In the genomic region with DNA sequence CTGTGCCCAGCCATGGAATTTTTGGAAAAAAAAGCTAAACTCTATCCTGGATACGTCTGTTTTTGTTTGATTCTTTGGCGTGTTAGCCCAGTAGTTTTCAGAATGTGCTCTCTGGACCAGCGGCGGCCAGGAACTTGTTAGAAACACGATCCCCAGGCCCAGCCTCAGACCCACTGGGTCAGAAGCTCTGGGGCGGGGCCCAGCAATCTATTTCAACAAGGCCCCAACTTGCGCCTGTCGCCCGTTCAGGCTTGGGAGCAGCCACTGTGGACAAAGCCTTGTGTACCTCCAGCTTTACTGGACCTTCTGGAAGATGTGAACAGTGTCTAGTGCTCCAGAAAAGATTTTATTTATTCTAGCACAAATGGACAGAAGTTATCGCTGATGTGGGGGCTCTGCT, we compare ENCODE assay signal across 26 cellular contexts. TPM values are rescaled to one million over a fixed set of nuclear protein-coding genes. Genes with fewer than 3 reads are reported as not detected.
DNase-seq lines count a peak whose midpoint lies in the region; ATAC-seq, FAIRE-seq and TF ChIP-seq lines count a peak whose summit lies in the region.
"Had no signal": no experiment of that assay in that cellular context is flagged by ENCODE, and none has a peak within 500 bp of the region (broad histone marks: within the 10 kb centered on the region; RNA-seq: fewer than 3 reads in every experiment).

No MANE protein-coding gene starts in this region.

- SMC1A ChIA-PET in GM12878 (lab: Charles Lee; ENCODE audit: uncharacterized antibody, unreplicated experiment) = no interaction called here

- H3K4me2 ChIP-seq in HepG2 (ENCODE audit: low read depth, low read length) = no peak overlapping the region
- no peak overlapping the region for H3K4me2 ChIP-seq in GM12878 (ENCODE audit: control insufficient read depth, insufficient read depth)
- H3K4me2 ChIP-seq: A549; BLaER1 treated with 17β-estradiol and CSF1 and Interleukin-3, amounts not matched to agents 10 nM and 100 nM had no signal

- in situ Hi-C loops in HepG2 (cut with HindIII; ENCODE audit: extremely low pct_ligation_motif_present, low pct_unique_long_range_greater_than_20kb) = no loop called here
- in situ Hi-C loops in GM12878 (cut with MboI) = no loop called here

- peaks cover 1% of the 10 kb centered on the region for H3K27me3 Mint-ChIP-seq in endothelial cell (ENCODE audit: unreplicated experiment)
- H3K27me3 Mint-ChIP-seq: CD4-positive, alpha-beta T cell; CD8-positive, alpha-beta memory T cell had no signal

- CTCF ChIA-PET in HepG2 (lab: Yijun Ruan, JAX; ENCODE audit: low intra/inter-chr PET ratio, low total read pairs) = no interaction called here
- CTCF ChIA-PET in GM12878 (lab: Yijun Ruan, JAX) = interaction anchor here (0.8 to 1.0 kb wide), 2 partner anchors 9 to 76 kb away, joined by 3 read pairs; no protein-coding TSS in a partner anchor

- peaks cover 6% of the 10 kb centered on the region for H3K4me1 Mint-ChIP-seq in endothelial cell (ENCODE audit: unreplicated experiment)
- H3K4me1 Mint-ChIP-seq: CD14-positive monocyte; CD8-positive, alpha-beta memory T cell had no signal

- DNase-seq in HepG2 (ENCODE audit: low spot score) (no peak), right lobe of liver (no peak), GM12878 (ENCODE audit: low read depth, low spot score) (no peak), sigmoid colon (peak; percentile 59), NAMALWA (ENCODE audit: low spot score) (no peak), endothelial cell (ENCODE audit: low spot score) (no peak)
- no peak for DNase-seq in activated CD8-positive, alpha-beta memory T cell treated with anti-CD3 and anti-CD28 coated beads, Interleukin-2, amount 50 U/mL, for 4 hours
- DNase-seq: 8988T; ACHN; AML-193; BE2C; CD4-positive, alpha-beta T cell; CD8-positive, alpha-beta memory T cell; DMS 273 treated with DMSO at 0.1 percent for 48 hours; DMS79; EL; GDM1; GM23248; HFFc6 had no signal

- FAIRE-seq in HepG2 (lab: Jason Lieb, UNC) (no peak), GM12878 (lab: Jason Lieb, UNC) (no peak)
- FAIRE-seq: A549, D721Med, GM12891, GM19239 had no signal

- POLR2A ChIA-PET in HepG2 (lab: Yijun Ruan, JAX) = no interaction called here
- POLR2A ChIA-PET in GM12878 (lab: Charles Lee) = no interaction called here

- H4K20me1 ChIP-seq in HepG2 (ENCODE audit: insufficient read depth, low read length) (no peaks in the 10 kb centered on the region), GM12878 (ENCODE audit: control insufficient read depth, insufficient read depth) (no peaks in the 10 kb centered on the region)

- TF ChIP-seq POLR2A in HepG2 (IDR thresholded peaks at IDR 0.05; ENCODE audit: insufficient read depth in 1 of 2, low read depth in 2 of 2, low read length in 2 of 2) = no peak
- TF ChIP-seq POLR2A in right lobe of liver (IDR thresholded peaks at IDR 0.05) = no peak
- TF ChIP-seq POLR2A in GM12878 (IDR thresholded peaks at IDR 0.05; ENCODE audit: low read depth, low read length) = no peak
- TF ChIP-seq POLR2A in sigmoid colon (IDR thresholded peaks at IDR 0.05) = no peak

- H3K36me3 Mint-ChIP-seq in endothelial cell (ENCODE audit: low read depth, unreplicated experiment) = no peaks in the 10 kb centered on the region
- H3K36me3 Mint-ChIP-seq: CD14-positive monocyte; CD8-positive, alpha-beta memory T cell had no signal

- H3K9me3 ChIP-seq in HepG2 (ENCODE audit: low read length) (no peaks in the 10 kb centered on the region), right lobe of liver (no peaks in the 10 kb centered on the region), GM12878 (replicated peaks; ENCODE audit: control insufficient read depth, insufficient read depth, low read length) (no peaks in the 10 kb centered on the region), sigmoid colon (no peaks in the 10 kb centered on the region)
- H3K9me3 ChIP-seq: A549, BE2C, HAP-1 had no signal

- BruUV-seq in HepG2 (replicated peaks; lab: Mats Ljungman, UMichigan) (no TSS peak), GM12878 (replicated peaks; lab: Mats Ljungman, UMichigan) (no TSS peak)

- ATAC-seq in HepG2 = peak; percentile 46
- ATAC-seq in right lobe of liver = no peak
- no peak for ATAC-seq in GM12878
- ATAC-seq: A549 had no signal

- WGBS in HepG2 (ENCODE audit: low lambda C conversion rate) = 75% methylated on average over 9 of the region's 10 CpGs
- 83% methylated on average over 8 of the region's 10 CpGs for WGBS in right lobe of liver (ENCODE audit: insufficient coverage, low coverage, low lambda C conversion rate, missing lambda C conversion rate)
- WGBS in GM12878 (ENCODE audit: insufficient coverage, insufficient replicate concordance, low lambda C conversion rate, missing lambda C conversion rate) = 93% methylated on average over 10 of the region's 10 CpGs
- 95 to 96% methylated on average over 10 of the region's 10 CpGs for WGBS in sigmoid colon, 2 donors

- H3K36me3 ChIP-seq in HepG2 (replicated peaks in 1 of 2; ENCODE audit: control insufficient read depth in 1 of 2, insufficient read depth in 2 of 2, low read length in 2 of 2) (peaks cover 2 to 6% of the 10 kb centered on the region in 2 experiments; a peak in 3 of 5 replicates), right lobe of liver (no peaks in the 10 kb centered on the region), GM12878 (ENCODE audit: control insufficient read depth in 2 of 2, insufficient read depth in 2 of 2, low read length in 1 of 2) (peaks cover 6 to 11% of the 10 kb centered on the region in 2 experiments), sigmoid colon (no peaks in the 10 kb centered on the region)
- H3K36me3 ChIP-seq: BE2C, HAP-1 had no signal

- no peaks in the 10 kb centered on the region; a peak in 1 of 5 replicates for H3K27me3 ChIP-seq in HepG2 (ENCODE audit: control insufficient read depth in 1 of 2, insufficient read depth in 2 of 2, low read length in 2 of 2)
- H3K27me3 ChIP-seq in right lobe of liver = no peaks in the 10 kb centered on the region
- H3K27me3 ChIP-seq in GM12878 (replicated peaks in 1 of 2; ENCODE audit: control insufficient read depth in 2 of 2, insufficient read depth in 2 of 2, low read length in 1 of 2) = no peaks in the 10 kb centered on the region
- H3K27me3 ChIP-seq in sigmoid colon = no peaks in the 10 kb centered on the region
- H3K27me3 ChIP-seq: BE2C; BLaER1 treated with 17β-estradiol and CSF1 and Interleukin-3, amounts not matched to agents 10 nM and 100 nM had no signal

- no peaks in the 10 kb centered on the region for H3K9me3 Mint-ChIP-seq in endothelial cell (ENCODE audit: unreplicated experiment)
- H3K9me3 Mint-ChIP-seq: CD4-positive, alpha-beta T cell; CD8-positive, alpha-beta memory T cell; HFFc6 had no signal

- H3K27ac Mint-ChIP-seq in endothelial cell (ENCODE audit: unreplicated experiment) = no peak overlapping the region
- H3K27ac Mint-ChIP-seq: CD4-positive, alpha-beta T cell; HFFc6 had no signal

- TF ChIP-seq EP300 in HepG2 (IDR thresholded peaks at IDR 0.05; ENCODE audit: low read depth in 2 of 2, low read length in 2 of 2) (no peak), HepG2 (CRISPR knock-in tag; IDR thresholded peaks at IDR 0.05; ENCODE audit: borderline replicate concordance) (no peak), GM12878 (IDR thresholded peaks at IDR 0.05; ENCODE audit: borderline replicate concordance in 1 of 2, control insufficient read depth in 1 of 2, low read depth in 2 of 2, low read length in 2 of 2) (no peak), sigmoid colon (IDR thresholded peaks at IDR 0.05) (no peak)

- H3K4me3 Mint-ChIP-seq in endothelial cell (ENCODE audit: unreplicated experiment) = no peak overlapping the region
- H3K4me3 Mint-ChIP-seq: CD14-positive monocyte; CD4-positive, alpha-beta T cell; CD8-positive, alpha-beta memory T cell; HFFc6 had no signal

- H3K27ac ChIP-seq in HepG2 (ENCODE audit: extremely low read length, insufficient read depth, low read length) = peak overlapping the region; percentile 25
- no peak overlapping the region for H3K27ac ChIP-seq in right lobe of liver
- no peak overlapping the region for H3K27ac ChIP-seq in GM12878 (ENCODE audit: control insufficient read depth, insufficient read depth)
- H3K27ac ChIP-seq in sigmoid colon = no peak overlapping the region
- H3K27ac ChIP-seq: A549; BLaER1 treated with 17β-estradiol and CSF1 and Interleukin-3, amounts not matched to agents 10 nM and 100 nM; GM23248 had no signal

- H3K9ac ChIP-seq in HepG2 (ENCODE audit: insufficient read depth, low read depth, low read length) = no peak overlapping the region
- no peak overlapping the region for H3K9ac ChIP-seq in GM12878 (ENCODE audit: control insufficient read depth, insufficient read depth, low read length)
- H3K9ac ChIP-seq: BLaER1 treated with 17β-estradiol and CSF1 and Interleukin-3, amounts not matched to agents 10 nM and 100 nM; GM23248 had no signal

- peaks cover 57% of the 10 kb centered on the region for H3K4me1 ChIP-seq in HepG2 (ENCODE audit: insufficient read depth, low read length)
- peaks cover 0 to 17% (median 0%) of the 10 kb centered on the region in 4 donors for H3K4me1 ChIP-seq in right lobe of liver
- no peaks in the 10 kb centered on the region for H3K4me1 ChIP-seq in GM12878 (ENCODE audit: control insufficient read depth, insufficient read depth, low read length)
- H3K4me1 ChIP-seq in sigmoid colon = no peaks in the 10 kb centered on the region
- H3K4me1 ChIP-seq: HAP-1 had no signal

- TF ChIP-seq RAD21 in HepG2 (CRISPR knock-in tag; IDR thresholded peaks at IDR 0.05) = no peak
- TF ChIP-seq RAD21 in GM12878 (IDR thresholded peaks at IDR 0.05; ENCODE audit: insufficient read depth, low read depth, low read length) = no peak

- H3K4me3 ChIP-seq in HepG2 (replicated peaks in 1 of 3; ENCODE audit: insufficient read depth in 1 of 3, low read depth in 2 of 3, low read length in 3 of 3) (no peak overlapping the region), right lobe of liver (no peak overlapping the region), GM12878 (no peak overlapping the region), sigmoid colon (no peak overlapping the region)
- H3K4me3 ChIP-seq: A549; BLaER1 treated with 17β-estradiol and CSF1 and Interleukin-3, amounts not matched to agents 10 nM and 100 nM; GM23248; HAP-1 had no signal

- TF ChIP-seq CTCF in HepG2 (CRISPR knock-in tag; IDR thresholded peaks at IDR 0.05) = no peak
- TF ChIP-seq CTCF in right lobe of liver (IDR thresholded peaks at IDR 0.05) = no peak
- TF ChIP-seq CTCF in GM12878 (IDR thresholded peaks at IDR 0.05 in 2 of 3, conservative IDR thresholded peaks at IDR 0.05 in 1 of 3; ENCODE audit: control insufficient read depth in 2 of 3, extremely low read depth in 1 of 3, insufficient read depth in 1 of 3, low read depth in 3 of 3, low read length in 3 of 3) = no peak
- TF ChIP-seq CTCF in sigmoid colon (IDR thresholded peaks at IDR 0.05) = no peak
- no peak for TF ChIP-seq CTCF in endothelial cell (IDR thresholded peaks at IDR 0.05; ENCODE audit: unreplicated experiment)

- H2AFZ ChIP-seq in HepG2 (ENCODE audit: low read length) = no peak overlapping the region
- H2AFZ ChIP-seq in GM12878 (ENCODE audit: control insufficient read depth, low read depth, low read length) = no peak overlapping the region
- H2AFZ ChIP-seq: GM23248 had no signal

- intact Hi-C loops in HepG2 (cut with micrococcal nuclease; ENCODE audit: unreplicated experiment) (no loop called here), right lobe of liver (cut with DNase I) (no loop called here), GM12878 (cut with micrococcal nuclease; ENCODE audit: unreplicated experiment) (no loop called here), sigmoid colon (cut with DNase I) (no loop called here)

- RAD21 ChIA-PET in GM12878 (lab: Charles Lee; ENCODE audit: unreplicated experiment) = interaction anchor here (0.6 kb wide), 1 partner anchor 114 kb away, joined by 4 read pairs; no protein-coding TSS in a partner anchor

- H3K79me2 ChIP-seq in HepG2 (ENCODE audit: insufficient read depth, low read length) (peaks cover 65% of the 10 kb centered on the region), GM12878 (ENCODE audit: control insufficient read depth, insufficient read depth, low read length) (peaks cover 28% of the 10 kb centered on the region)

RNA-seq across cellular contexts. Expression of a gene that starts 14.3 kb away (rescaled TPM):
- 25.8 and 32.4 TPM in 2 replicates for total RNA-seq in HepG2 (2016; rRNA removed; fragmentation: Illumina TruSeq; extraction: Trizol)
- 7.2 and 8.8 TPM in 2 replicates for total RNA-seq in HepG2 (2016; cell fraction: cytosol; rRNA removed; fragmentation: Illumina TruSeq; extraction: Trizol; ENCODE audit: low read depth)
- total RNA-seq in HepG2 (2016; cell fraction: insoluble cytoplasmic fraction; rRNA removed; fragmentation: Illumina TruSeq; extraction: Trizol) = 24.2 and 25.8 TPM in 2 replicates
- 31.6 and 31.8 TPM in 2 replicates for total RNA-seq in HepG2 (2016; cell fraction: membrane; rRNA removed; fragmentation: Illumina TruSeq; extraction: Trizol)
- 23.4 and 24.3 TPM in 2 replicates for total RNA-seq in HepG2 (2016; cell fraction: nucleus; rRNA removed; fragmentation: Illumina TruSeq; extraction: Trizol)
- polyA plus RNA-seq in HepG2 (2011; rRNA removed) = 14.7 and 15.5 TPM in 2 replicates
- 11.3 and 13.8 TPM in 2 replicates for polyA plus RNA-seq in HepG2 (2011; cell fraction: cytosol; rRNA removed)
- 13.3 and 13.6 TPM in 2 replicates for polyA plus RNA-seq in HepG2 (2011; cell fraction: nucleus; rRNA removed)
- polyA plus RNA-seq in HepG2 (2012) = 21.4 and 30.0 TPM in 2 replicates
- polyA plus RNA-seq in HepG2 (2016; cell fraction: cytosol; fragmentation: Illumina TruSeq; extraction: Trizol; ENCODE audit: low read depth) = 8.1 and 10.3 TPM in 2 replicates
- 31.8 and 42.4 TPM in 2 replicates for polyA plus RNA-seq in HepG2 (2016; cell fraction: insoluble cytoplasmic fraction; fragmentation: Illumina TruSeq; extraction: Trizol; ENCODE audit: low read depth)
- polyA plus RNA-seq in HepG2 (2016; cell fraction: membrane; fragmentation: Illumina TruSeq; extraction: Trizol; ENCODE audit: low read depth) = 27.2 and 29.8 TPM in 2 replicates
- 28.1 and 31.7 TPM in 2 replicates for polyA plus RNA-seq in HepG2 (2016; cell fraction: nucleus; fragmentation: Illumina TruSeq; extraction: Trizol; ENCODE audit: insufficient read depth, low read depth)
- 12.7 and 15.8 TPM in 2 replicates for polyA minus RNA-seq in HepG2 (2011; rRNA and poly(A)+ RNA removed; ENCODE audit: low replicate concordance)
- 12.3 and 13.9 TPM in 2 replicates for polyA minus RNA-seq in HepG2 (2011; cell fraction: cytosol; rRNA and poly(A)+ RNA removed)
- polyA minus RNA-seq in HepG2 (2011; cell fraction: nucleus; rRNA and poly(A)+ RNA removed) = 26.8 and 35.3 TPM in 2 replicates
- 10 to 100 TPM in 5 of 6 experiments, 1 to 10 TPM in 1; 7.4 to 21.5 (median 11.3) TPM for total RNA-seq in right lobe of liver
- total RNA-seq in GM12878 (2013; cell fraction: nucleolus; rRNA removed) = 89.9 and 109 TPM in 2 replicates
- 11.5 and 14.4 TPM in 2 replicates for total RNA-seq in GM12878 (2014; rRNA removed)
- 6.8 and 8.5 TPM in 2 replicates for total RNA-seq in GM12878 (2014; rRNA removed; fragmentation: Illumina TruSeq; extraction: Trizol)
- 14.5 and 15.6 TPM in 2 replicates for total RNA-seq in GM12878 (2021)
- polyA plus RNA-seq in GM12878 (2011; ENCODE audit: low read depth) = 16.6 TPM
- 24.3 and 27.2 TPM in 2 replicates for polyA plus RNA-seq in GM12878 (2011; rRNA removed)
- 20.0 and 24.5 TPM in 2 replicates for polyA plus RNA-seq in GM12878 (2011; cell fraction: cytosol; rRNA removed)
- polyA plus RNA-seq in GM12878 (2011; cell fraction: nucleus; rRNA removed) = 34.6 and 38.3 TPM in 2 replicates
- polyA plus RNA-seq in GM12878 (2012) = 21.2 and 25.6 TPM in 2 replicates
- 9.4 and 13.3 TPM in 2 replicates for polyA plus RNA-seq in GM12878 (2014; fragmentation: Illumina TruSeq; extraction: Trizol)
- 1 to 10 TPM; 2.9 to 6.6 TPM for polyA plus RNA-seq in GM12878 (2014; fragmentation: Nextera tagmentation; extraction: Ambion mirVana)
- polyA plus RNA-seq in GM12878 (2014; rRNA removed) = 8.0 and 8.8 TPM in 2 replicates
- polyA plus RNA-seq in GM12878 (2016; fragmentation: Nextera tagmentation; extraction: Ambion mirVana) = 1 to 10 TPM; 3.4 to 4.9 TPM
- polyA minus RNA-seq in GM12878 (2011; rRNA and poly(A)+ RNA removed) = 31.6 and 32.4 TPM in 2 replicates
- 11.0 and 14.5 TPM in 2 replicates for polyA minus RNA-seq in GM12878 (2011; cell fraction: cytosol; rRNA and poly(A)+ RNA removed)
- 29.9 and 39.4 TPM in 2 replicates for polyA minus RNA-seq in GM12878 (2011; cell fraction: nucleus; rRNA and poly(A)+ RNA removed)
- total RNA-seq in sigmoid colon = 1 to 10 TPM; 1.9 to 4.3 (median 3.8) TPM
- 1 to 10 TPM; 3.5 to 7.2 (median 5.1) TPM for polyA plus RNA-seq in sigmoid colon
- total RNA-seq in endothelial cell (ENCODE audit: unreplicated experiment) = 24.9 TPM
- total RNA-seq: CD4-positive, alpha-beta T cell had no signal
